In the genomic region with DNA sequence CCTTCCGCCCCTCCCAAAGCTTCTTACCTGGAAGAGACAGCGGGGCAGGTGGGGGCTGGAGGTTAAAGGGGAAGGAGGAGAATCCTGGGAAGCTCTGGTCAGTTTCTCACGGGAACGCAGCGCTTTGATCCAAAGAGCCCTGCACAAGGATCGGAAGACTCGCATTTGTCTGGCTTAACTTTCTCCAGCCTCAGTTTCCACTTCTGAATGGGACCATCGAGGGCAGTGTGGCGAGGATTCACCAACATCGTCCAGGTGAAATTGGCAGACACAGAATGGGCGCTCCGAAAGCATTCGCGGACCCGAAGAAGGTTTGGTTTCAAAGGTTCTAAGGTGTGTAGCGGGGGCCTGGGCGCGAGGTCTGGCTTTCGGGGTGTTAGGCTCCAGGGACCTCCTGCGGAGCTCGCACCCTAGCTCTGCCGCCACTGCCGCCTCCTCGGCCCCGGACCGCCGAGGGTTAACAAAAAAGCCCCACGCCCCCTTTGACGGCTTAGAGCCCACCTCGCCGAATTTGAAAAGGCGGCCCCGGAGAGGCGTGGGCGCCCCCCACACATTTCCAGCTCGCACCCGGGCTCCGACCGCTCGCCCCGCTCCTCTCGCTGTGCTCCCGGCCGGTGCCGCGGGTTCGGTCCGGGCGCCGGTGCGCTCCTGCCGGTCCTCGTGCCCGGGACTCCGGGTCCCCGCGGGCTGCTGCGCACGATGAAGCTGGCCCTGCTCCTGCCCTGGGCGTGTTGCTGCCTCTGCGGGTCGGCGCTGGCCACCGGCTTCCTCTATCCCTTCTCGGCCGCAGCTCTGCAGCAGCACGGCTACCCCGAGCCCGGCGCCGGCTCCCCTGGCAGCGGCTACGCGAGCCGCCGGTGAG, we compare ENCODE assay signal across 8 cellular contexts.
DNase-seq lines count a peak whose midpoint lies in the region; TF ChIP-seq lines count a peak whose summit lies in the region.

Gene COL26A1, plus strand, starts transcription at position 542 of the 862 bp plus-strand sequence. Its CDS starts 158 bp downstream, at position 700.

- peak within 1 kb of the TSS; percentile 91 for H3K9ac ChIP-seq in iPS-15b (ENCODE audit: low read depth, low read length)

- DNase-seq in AG20443 (ENCODE audit: low spot score) (peak; percentile 71), HuH-7 (ENCODE audit: low spot score) (peak; percentile 82), astrocyte of the cerebellum (ENCODE audit: low read depth) (no peak), skeletal muscle cell (ENCODE audit: low read depth) (no peak), NCI-H1694 treated with DMSO at 0.1 percent for 48 hours (lab: John Stamatoyannopoulos, UW) (no peak), GM19240 (ENCODE audit: insufficient read length, low spot score) (no peak)
- no peak for DNase-seq in effector CD4-positive, alpha-beta T cell

- H3K27me3 ChIP-seq in iPS-15b (ENCODE audit: control insufficient read depth, insufficient read depth, low read length): peaks cover 4% of the 10 kb centered on the region

- H3K4me3 ChIP-seq in astrocyte of the cerebellum (ENCODE audit: low read depth, low read length): peak within 1 kb of the TSS; percentile 40
- peak within 1 kb of the TSS; percentile 80 for H3K4me3 ChIP-seq in iPS-15b (ENCODE audit: low read depth, low read length)
- peak within 1 kb of the TSS; percentile 44 for H3K4me3 ChIP-seq in skeletal muscle cell (ENCODE audit: low read depth, low read length)

- no peak for TF ChIP-seq CTCF in astrocyte of the cerebellum (IDR thresholded peaks at IDR 0.05; ENCODE audit: low read depth, low read length, missing control alignments)

- no peaks in the 10 kb centered on the region for H3K36me3 ChIP-seq in iPS-15b (ENCODE audit: control insufficient read depth, insufficient read depth, low read length)

- H3K4me1 ChIP-seq in iPS-15b (ENCODE audit: control insufficient read depth, insufficient read depth, low read length): no peaks in the 10 kb centered on the region

- in situ Hi-C loops in astrocyte of the cerebellum (cut with HindIII; ENCODE audit: low sequenced_read_pairs): no loop called here

- H3K9me3 ChIP-seq in iPS-15b (ENCODE audit: control insufficient read depth, insufficient read depth, low read length): no peaks in the 10 kb centered on the region

Comparison
In these comparisons a context has a peak if more than half of its experiments do, and no peak if none do; other contexts are left out.
1. DNase-seq: peak in AG20443 (single experiment) and HuH-7 (single experiment); none in astrocyte of the cerebellum (single experiment), skeletal muscle cell (single experiment), effector CD4-positive, alpha-beta T cell (single experiment), NCI-H1694 treated with DMSO at 0.1 percent for 48 hours (single experiment) and GM19240 (single experiment).
2. Peak in every context shown above with its lines, with median percentiles within 50 percentile points of each other: H3K4me3 ChIP-seq.